Comparison of ENCODE assay signal across 17 cellular contexts in genomic region chr5:172667786-172668735, GRCh38. TPM values are rescaled to one million over a fixed set of nuclear protein-coding genes. Genes with fewer than 3 reads are reported as not detected.
DNase-seq lines count a peak whose midpoint lies in the region; ATAC-seq, FAIRE-seq and TF ChIP-seq lines count a peak whose summit lies in the region.
"Had no signal": no experiment of that assay in that cellular context is flagged by ENCODE, and none has a peak within 500 bp of the region (broad histone marks: within the 10 kb centered on the region; RNA-seq: fewer than 3 reads in every experiment).

No MANE protein-coding gene starts in this region.

- peaks cover 15% of the 10 kb centered on the region for H3K4me1 Mint-ChIP-seq in glutamatergic neuron (ENCODE audit: low read depth, unreplicated experiment)
- H3K4me1 Mint-ChIP-seq in activated CD4-positive, alpha-beta T cell treated with anti-CD3 and anti-CD28 coated beads for 36 hours = no peaks in the 10 kb centered on the region
- H3K4me1 Mint-ChIP-seq: natural killer cell had no signal

- H3K4me3 ChIP-seq in BLaER1 = no peak overlapping the region
- H3K4me3 ChIP-seq in bronchial epithelial cell (ENCODE audit: low read depth, low read length) = no peak overlapping the region
- H3K4me3 ChIP-seq in left lung = no peak overlapping the region
- H3K4me3 ChIP-seq: GM12878 had no signal

- no peak overlapping the region for H3K4me3 Mint-ChIP-seq in glutamatergic neuron (ENCODE audit: unreplicated experiment)
- H3K4me3 Mint-ChIP-seq in activated CD4-positive, alpha-beta T cell treated with anti-CD3 and anti-CD28 coated beads for 36 hours = no peak overlapping the region
- H3K4me3 Mint-ChIP-seq: activated CD8-positive, alpha-beta T cell treated with anti-CD3 and anti-CD28 coated beads for 36 hours; activated T-helper 1 cell treated with anti-CD3 and anti-CD28 coated beads, Interleukin-12 subunit alpha, Interleukin-12 subunit beta, Interleukin-2, Interleukin-4 antibody, amounts not matched to agents 30 ng/mL and 10 ng/mL and 1 ng/mL, durations not matched to agents 14 hours and 24 hours and 36 hours; natural killer cell had no signal

- H3K9me3 Mint-ChIP-seq in glutamatergic neuron (ENCODE audit: unreplicated experiment) = no peaks in the 10 kb centered on the region
- H3K9me3 Mint-ChIP-seq in activated CD4-positive, alpha-beta T cell treated with anti-CD3 and anti-CD28 coated beads for 36 hours (ENCODE audit: low read depth) = no peaks in the 10 kb centered on the region
- H3K9me3 Mint-ChIP-seq: activated CD8-positive, alpha-beta T cell treated with anti-CD3 and anti-CD28 coated beads for 36 hours; activated T-helper 1 cell treated with anti-CD3 and anti-CD28 coated beads, Interleukin-12 subunit alpha, Interleukin-12 subunit beta, Interleukin-2, Interleukin-4 antibody, amounts not matched to agents 30 ng/mL and 10 ng/mL and 1 ng/mL, durations not matched to agents 14 hours and 24 hours and 36 hours; natural killer cell had no signal

- ATAC-seq in left lung (peak; percentile 37), sciatic nerve (peak; percentile 38)
- ATAC-seq in activated CD4-positive, alpha-beta T cell treated with anti-CD3 and anti-CD28 coated beads for 36 hours = no peak
- ATAC-seq: activated CD8-positive, alpha-beta T cell treated with anti-CD3 and anti-CD28 coated beads for 36 hours; GM12878; natural killer cell had no signal

- H3K4me1 ChIP-seq in BLaER1 (peaks cover 42% of the 10 kb centered on the region), left lung (peaks cover 3 to 8% of the 10 kb centered on the region in 2 donors)

- CTCF ChIA-PET in activated CD4-positive, alpha-beta T cell treated with anti-CD3 and anti-CD28 coated beads for 36 hours (lab: Charles Lee) = interaction anchor here (0.6 to 0.8 kb wide), 4 partner anchors 692 to 1509 kb away, joined by 3 read pairs; no protein-coding TSS in a partner anchor

- H3K36me3 Mint-ChIP-seq in glutamatergic neuron (ENCODE audit: unreplicated experiment) = no peaks in the 10 kb centered on the region
- no peaks in the 10 kb centered on the region for H3K36me3 Mint-ChIP-seq in activated CD4-positive, alpha-beta T cell treated with anti-CD3 and anti-CD28 coated beads for 36 hours (ENCODE audit: low read depth)
- H3K36me3 Mint-ChIP-seq: natural killer cell had no signal

- no peaks in the 10 kb centered on the region for H3K9me3 ChIP-seq in BLaER1
- H3K9me3 ChIP-seq in left lung = no peaks in the 10 kb centered on the region

- DNase-seq in bronchial epithelial cell (ENCODE audit: low read depth) (peak; percentile 39), left lung (no peak), sciatic nerve (ENCODE audit: low spot score) (no peak), nucleus accumbens (lab: John Stamatoyannopoulos, UW) (no peak), glutamatergic neuron (no peak), head of caudate nucleus (no peak)
- DNase-seq in activated CD4-positive, alpha-beta T cell treated with anti-CD3 and anti-CD28 coated beads for 36 hours = no peak
- DNase-seq: activated CD8-positive, alpha-beta T cell treated with anti-CD3 and anti-CD28 coated beads for 36 hours; COR-L47; H7; natural killer cell; NCI-H1930; NCI-H524 treated with DMSO at 0.1 percent for 48 hours had no signal

- no peak overlapping the region for H3K4me2 ChIP-seq in BLaER1

- intact Hi-C loops in left lung (cut with DNase I) (no loop called here), sciatic nerve (cut with DNase I) (no loop called here), head of caudate nucleus (cut with DNase I) (no loop called here)
- intact Hi-C loops in activated CD4-positive, alpha-beta T cell treated with anti-CD3 and anti-CD28 coated beads for 36 hours (cut with DNase I, micrococcal nuclease) = no loop called here

- H3K27ac ChIP-seq in BLaER1 (0 out of 2 replicates have a peak overlapping the region, but pooled peaks have one; percentile 20), left lung (peak overlapping the region in 1 of 2 donors; percentile 53)
- H3K27ac ChIP-seq: epithelial cell of prostate had no signal

- no peak overlapping the region for H3K27ac Mint-ChIP-seq in glutamatergic neuron (ENCODE audit: unreplicated experiment)
- no peak overlapping the region for H3K27ac Mint-ChIP-seq in activated CD4-positive, alpha-beta T cell treated with anti-CD3 and anti-CD28 coated beads for 36 hours
- H3K27ac Mint-ChIP-seq: activated CD8-positive, alpha-beta T cell treated with anti-CD3 and anti-CD28 coated beads for 36 hours; activated T-helper 1 cell treated with anti-CD3 and anti-CD28 coated beads, Interleukin-12 subunit alpha, Interleukin-12 subunit beta, Interleukin-2, Interleukin-4 antibody, amounts not matched to agents 30 ng/mL and 10 ng/mL and 1 ng/mL, durations not matched to agents 14 hours and 24 hours and 36 hours; natural killer cell had no signal

- POLR2A ChIA-PET in activated CD4-positive, alpha-beta T cell treated with anti-CD3 and anti-CD28 coated beads for 36 hours (lab: Charles Lee) = no interaction called here

- FAIRE-seq in bronchial epithelial cell (lab: Jason Lieb, UNC) = no peak
- FAIRE-seq: GM12878 had no signal

- H3K9ac ChIP-seq in BLaER1 = no peak overlapping the region

- TF ChIP-seq CTCF in bronchial epithelial cell (IDR thresholded peaks at IDR 0.05; ENCODE audit: insufficient read depth, low read length, severe bottlenecking) (no peak), left lung (IDR thresholded peaks at IDR 0.05) (no peak), glutamatergic neuron (IDR thresholded peaks at IDR 0.05; ENCODE audit: partially characterized antibody, unreplicated experiment) (no peak)

- H3K27me3 ChIP-seq in BLaER1 = no peaks in the 10 kb centered on the region
- H3K27me3 ChIP-seq in bronchial epithelial cell (ENCODE audit: control insufficient read depth, insufficient read depth, low read length) = no peaks in the 10 kb centered on the region
- H3K27me3 ChIP-seq in left lung = no peaks in the 10 kb centered on the region

- peaks cover 100% of the 10 kb centered on the region for H4K20me1 ChIP-seq in BLaER1

- H3K27me3 Mint-ChIP-seq in glutamatergic neuron (ENCODE audit: unreplicated experiment) = no peaks in the 10 kb centered on the region
- peaks cover 2% of the 10 kb centered on the region for H3K27me3 Mint-ChIP-seq in activated CD4-positive, alpha-beta T cell treated with anti-CD3 and anti-CD28 coated beads for 36 hours

- H3K36me3 ChIP-seq in BLaER1 (peaks cover 90% of the 10 kb centered on the region), bronchial epithelial cell (ENCODE audit: control insufficient read depth, insufficient read depth, low read length) (no peaks in the 10 kb centered on the region), left lung (peaks cover 0 to 7% of the 10 kb centered on the region in 2 donors)

RNA-seq across cellular contexts. Expression of gene NEURL1B, which starts 27.0 kb away (rescaled TPM):
- total RNA-seq in bronchial epithelial cell (4.7 and 6.4 TPM in 2 replicates), left lung (10 to 100 TPM; 11.8 to 22.0 TPM), sciatic nerve (53.7 TPM), glutamatergic neuron (ENCODE audit: unreplicated experiment) (11.4 TPM)
- under 1 TPM; 0.16 to 0.19 TPM for total RNA-seq in activated CD4-positive, alpha-beta T cell treated with anti-CD3 and anti-CD28 coated beads for 36 hours
